ENCODE assay signal across 18 cellular contexts in genomic region chr14:64605926-64606685, GRCh38. TPM values are rescaled to one million over a fixed set of nuclear protein-coding genes. Genes with fewer than 3 reads are reported as not detected.
DNase-seq lines count a peak whose midpoint lies in the region; ATAC-seq and TF ChIP-seq lines count a peak whose summit lies in the region.
"Had no signal": no experiment of that assay in that cellular context is flagged by ENCODE, and none has a peak within 500 bp of the region (broad histone marks: within the 10 kb centered on the region; RNA-seq: fewer than 3 reads in every experiment).

No MANE protein-coding gene starts in this region.

- 94 to 100% methylated on average over 9 of the region's 9 CpGs for WGBS in endodermal cell (ENCODE audit: insufficient coverage in 1 of 2, insufficient read length in 1 of 2), 2 experiments

- H3K4me1 Mint-ChIP-seq in neural progenitor cell (no peaks in the 10 kb centered on the region), endodermal cell (no peaks in the 10 kb centered on the region)

- H3K27me3 Mint-ChIP-seq in neural progenitor cell (ENCODE audit: insufficient read depth, low read depth), result peaks cover 2% of the 10 kb centered on the region
- peaks cover 6% of the 10 kb centered on the region for H3K27me3 Mint-ChIP-seq in endodermal cell (ENCODE audit: insufficient read depth)

- POLR2A ChIA-PET in GM10248 (lab: Yijun Ruan, JAX), result interaction anchor here (0.8 kb wide), 1 partner anchor 66 kb away, joined by 4 read pairs; the partner anchor contains the start of gene HSPA2

- no peak for ATAC-seq in HG03571 (IDR thresholded peaks at IDR 0.05; ENCODE audit: unreplicated experiment)

- no peaks in the 10 kb centered on the region for H3K79me2 ChIP-seq in neural progenitor cell (ENCODE audit: low read depth)

- H3K9me3 Mint-ChIP-seq in neural progenitor cell, result no peaks in the 10 kb centered on the region
- no peaks in the 10 kb centered on the region for H3K9me3 Mint-ChIP-seq in endodermal cell
- H3K9me3 Mint-ChIP-seq: CD4-positive, alpha-beta T cell had no signal

- no peaks in the 10 kb centered on the region for H3F3A ChIP-seq in neural progenitor cell (ENCODE audit: low read depth)

- peak; percentile 62 for DNase-seq in HPDE6-E6E7 (ENCODE audit: extremely low spot score)
- peak; percentile 69 for DNase-seq in RPMI7951 (ENCODE audit: low read depth)
- DNase-seq in epithelial cell of esophagus (ENCODE audit: low read depth), result peak; percentile 95
- no peak for DNase-seq in neural progenitor cell (ENCODE audit: low spot score)
- DNase-seq in inferior parietal cortex (ENCODE audit: extremely low spot score), result no peak
- no peak for DNase-seq in GM10248 (ENCODE audit: extremely low spot score)
- no peak for DNase-seq in endodermal cell
- DNase-seq: ACHN; Calu3; CD4-positive, alpha-beta T cell; DND-41; MM.1S; NCI-H1105; NCI-H1694 treated with DMSO at 0.1 percent for 48 hours; NCI-H446 treated with DMSO at 0.1 percent for 48 hours had no signal

- no peaks in the 10 kb centered on the region for H3K9me3 ChIP-seq in neural progenitor cell (ENCODE audit: low read depth)
- no peaks in the 10 kb centered on the region for H3K9me3 ChIP-seq in endodermal cell (ENCODE audit: control insufficient read depth, low read length)

- H3K27me3 ChIP-seq in neural progenitor cell (no peaks in the 10 kb centered on the region), endodermal cell (ENCODE audit: control insufficient read depth, insufficient read depth, low read length, poor library complexity, severe bottlenecking) (no peaks in the 10 kb centered on the region)

- no peak for TF ChIP-seq CTCF in epithelial cell of esophagus (IDR thresholded peaks at IDR 0.05; ENCODE audit: insufficient read depth, low read depth, low read length, missing control alignments)
- TF ChIP-seq CTCF in neural progenitor cell (IDR thresholded peaks at IDR 0.05), result no peak
- TF ChIP-seq CTCF in GM10248 (IDR thresholded peaks at IDR 0.05; ENCODE audit: control extremely low read depth, extremely low read depth, low read depth, missing control alignments), result no peak
- no peak for TF ChIP-seq CTCF in endodermal cell (conservative IDR thresholded peaks at IDR 0.05)

- H3K36me3 ChIP-seq in neural progenitor cell (no peaks in the 10 kb centered on the region), endodermal cell (ENCODE audit: control insufficient read depth, insufficient read depth, low read length) (no peaks in the 10 kb centered on the region)

- CTCF ChIA-PET in GM10248 (lab: Yijun Ruan, JAX), result no interaction called here

- H3K36me3 Mint-ChIP-seq in neural progenitor cell, result no peaks in the 10 kb centered on the region
- H3K36me3 Mint-ChIP-seq in endodermal cell (ENCODE audit: low read depth), result no peaks in the 10 kb centered on the region

- H3K4me3 ChIP-seq in epithelial cell of esophagus (ENCODE audit: low read length) (no peak overlapping the region), neural progenitor cell (no peak overlapping the region), endodermal cell (ENCODE audit: low read length) (no peak overlapping the region)

- H3K9ac ChIP-seq in neural progenitor cell, result no peak overlapping the region
- no peak overlapping the region for H3K9ac ChIP-seq in endodermal cell (ENCODE audit: extremely low read depth, low read length, poor library complexity, severe bottlenecking)
- H3K9ac ChIP-seq: KMS-11 had no signal

- H3K4me1 ChIP-seq in neural progenitor cell (no peaks in the 10 kb centered on the region), endodermal cell (ENCODE audit: control insufficient read depth, insufficient read depth, low read length) (no peaks in the 10 kb centered on the region)

- H3K27ac ChIP-seq in neural progenitor cell, result no peak overlapping the region
- H3K27ac ChIP-seq in endodermal cell (ENCODE audit: low read depth, low read length), result no peak overlapping the region
- H3K27ac ChIP-seq: HL-60, KMS-11 had no signal

- no peak overlapping the region for H2AFZ ChIP-seq in neural progenitor cell (replicated peaks)

- H3K4me3 Mint-ChIP-seq in neural progenitor cell (no peak overlapping the region), endodermal cell (no peak overlapping the region)
- H3K4me3 Mint-ChIP-seq: CD4-positive, alpha-beta T cell had no signal

- peak overlapping the region; percentile 31 for H3K27ac Mint-ChIP-seq in neural progenitor cell
- no peak overlapping the region for H3K27ac Mint-ChIP-seq in endodermal cell
- H3K27ac Mint-ChIP-seq: CD4-positive, alpha-beta T cell had no signal

- no peaks in the 10 kb centered on the region for H4K20me1 ChIP-seq in neural progenitor cell (ENCODE audit: low read depth)

- no peak overlapping the region for H3K4me2 ChIP-seq in neural progenitor cell
- H3K4me2 ChIP-seq: KMS-11 had no signal

RNA-seq across cellular contexts. Expression of gene PPP1R36, which starts 56.3 kb away (rescaled TPM):
- 0.48 and 0.78 TPM in 2 replicates for total RNA-seq in RPMI7951 (2014; rRNA removed; shearing (Covaris generic))
- total RNA-seq in neural progenitor cell (ENCODE audit: low replicate concordance) (0.81 TPM in 1 of 2 replicates, not detected in the other), endodermal cell (1 to 10 TPM in 1 of 2 donors, under 1 TPM in 1; 0.24 to 1.2 TPM)
- polyA plus RNA-seq in endodermal cell (2013, experiment 1 of 2), result 0.14 TPM
- 0.58 TPM for polyA plus RNA-seq in endodermal cell (2013, experiment 2 of 2)
- total RNA-seq: CD4-positive, alpha-beta T cell had no signal

Comparison
In these comparisons a context has a peak if more than half of its experiments do, and no peak if none do; other contexts are left out.
1. DNase-seq: peak in HPDE6-E6E7 (single experiment), RPMI7951 (single experiment) and epithelial cell of esophagus (single experiment); none in neural progenitor cell (single experiment), inferior parietal cortex (single experiment), GM10248 (single experiment) and endodermal cell (single experiment).